ENCODE assay signal across 10 cellular contexts in the genomic region with DNA sequence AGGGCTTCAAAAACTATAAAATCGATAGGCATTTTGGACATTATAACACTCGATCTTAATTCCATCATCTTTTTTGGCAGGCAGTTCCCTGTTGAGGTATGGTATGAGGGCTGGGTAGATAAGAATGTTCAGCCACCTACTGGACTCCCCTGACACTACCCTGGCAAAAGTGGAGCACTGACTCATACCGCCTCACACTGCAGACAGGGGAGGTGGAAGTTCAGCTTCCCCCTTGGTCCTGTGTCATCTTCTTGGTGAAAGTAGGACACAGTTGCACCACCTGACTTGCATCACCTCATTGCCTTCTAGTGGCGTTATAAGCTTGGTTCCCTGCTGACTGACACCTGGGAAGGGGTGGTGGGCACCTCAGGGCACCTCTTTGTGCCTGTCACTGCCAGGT. TPM values are rescaled to one million over a fixed set of nuclear protein-coding genes. Genes with fewer than 3 reads are reported as not detected.
A peak's percentile ranks its signal among the peaks of the same experiment; 100 is the strongest.
DNase-seq lines count a peak whose midpoint lies in the region; ATAC-seq and TF ChIP-seq lines count a peak whose summit lies in the region.
"Had no signal": no experiment of that assay in that cellular context is flagged by ENCODE, and none has a peak within 500 bp of the region (broad histone marks: within the 10 kb centered on the region; RNA-seq: fewer than 3 reads in every experiment).

No MANE protein-coding gene starts in this region.

- peaks cover 10% of the 10 kb centered on the region for H3F3A ChIP-seq in SK-N-SH (replicated peaks; ENCODE audit: insufficient read depth)

- no peak overlapping the region for H3K4me2 ChIP-seq in SK-N-SH

- H3K9me3 Mint-ChIP-seq in activated T-cell treated with anti-CD3 and anti-CD28 coated beads, Interleukin-2, amount 50 U/mL, for 72 hours = no peaks in the 10 kb centered on the region
- no peaks in the 10 kb centered on the region for H3K9me3 Mint-ChIP-seq in activated T-cell treated with anti-CD3 and anti-CD28 coated beads, Interleukin-2, amount 50 U/mL, for 24 hours
- no peaks in the 10 kb centered on the region for H3K9me3 Mint-ChIP-seq in endothelial cell (ENCODE audit: unreplicated experiment)
- H3K9me3 Mint-ChIP-seq: CD4-positive, alpha-beta T cell had no signal

- DNase-seq in activated T-cell treated with anti-CD3 and anti-CD28 coated beads, Interleukin-2, amount 50 U/mL, for 72 hours = peak in 1 of 2 donors; percentile 11
- no peak for DNase-seq in activated T-cell treated with anti-CD3 and anti-CD28 coated beads, Interleukin-2, amount 50 U/mL, for 24 hours
- DNase-seq in SK-N-SH (no peak), foreskin keratinocyte (peak; percentile 42 to 61), NCI-H526 (lab: John Stamatoyannopoulos, UW) (no peak), endothelial cell (ENCODE audit: low spot score) (no peak), aorta (no peak)
- DNase-seq in stimulated activated CD8-positive, alpha-beta memory T cell treated with anti-CD3 and anti-CD28 coated beads, Interleukin-4, amount 100 ng/mL, for 48 hours = peak; percentile 34
- DNase-seq: CD4-positive, alpha-beta T cell; NCI-H1417 had no signal

- H3K36me3 ChIP-seq in SK-N-SH (replicated peaks in 1 of 2; ENCODE audit: control insufficient read depth in 1 of 2, insufficient read depth in 2 of 2, low read length in 1 of 2) (peaks cover 15 to 26% of the 10 kb centered on the region in 2 experiments), aorta (ENCODE audit: control insufficient read depth in 1 of 2, insufficient read depth in 2 of 2, low read length in 1 of 2) (peaks cover 3 to 4% of the 10 kb centered on the region in 2 donors)

- no peaks in the 10 kb centered on the region for H4K20me1 ChIP-seq in SK-N-SH (ENCODE audit: insufficient read depth)

- TF ChIP-seq RAD21 in SK-N-SH (IDR thresholded peaks at IDR 0.05; ENCODE audit: low read length) = no peak

- H3K9me2 ChIP-seq in SK-N-SH = peaks cover 3% of the 10 kb centered on the region; the same call in 1 of the 2 replicates

- no peaks in the 10 kb centered on the region; a peak in 1 of 4 replicates for H3K4me1 ChIP-seq in SK-N-SH (ENCODE audit: control insufficient read depth in 1 of 2, insufficient read depth in 2 of 2, low read depth in 1 of 2, low read length in 1 of 2)
- no peaks in the 10 kb centered on the region for H3K4me1 ChIP-seq in foreskin keratinocyte
- no peaks in the 10 kb centered on the region for H3K4me1 ChIP-seq in aorta (ENCODE audit: control insufficient read depth in 1 of 2, insufficient read depth in 2 of 2, low read length in 2 of 2)

- H3K27me3 ChIP-seq in SK-N-SH (ENCODE audit: insufficient read depth) = no peaks in the 10 kb centered on the region
- no peaks in the 10 kb centered on the region for H3K27me3 ChIP-seq in foreskin keratinocyte
- no peaks in the 10 kb centered on the region for H3K27me3 ChIP-seq in aorta (ENCODE audit: control insufficient read depth in 1 of 2, insufficient read depth in 2 of 2, low read length in 1 of 2)

- CTCF ChIA-PET in SK-N-SH (lab: Yijun Ruan, JAX) = no interaction called here

- no peak overlapping the region for H3K27ac Mint-ChIP-seq in activated T-cell treated with anti-CD3 and anti-CD28 coated beads, Interleukin-2, amount 50 U/mL, for 72 hours
- H3K27ac Mint-ChIP-seq in activated T-cell treated with anti-CD3 and anti-CD28 coated beads, Interleukin-2, amount 50 U/mL, for 24 hours = no peak overlapping the region
- H3K27ac Mint-ChIP-seq in endothelial cell (ENCODE audit: unreplicated experiment) = no peak overlapping the region
- H3K27ac Mint-ChIP-seq: CD4-positive, alpha-beta T cell had no signal

- peaks cover 2 to 6% of the 10 kb centered on the region in 2 donors for H3K36me3 Mint-ChIP-seq in activated T-cell treated with anti-CD3 and anti-CD28 coated beads, Interleukin-2, amount 50 U/mL, for 72 hours (ENCODE audit: insufficient read depth in 2 of 2)
- H3K36me3 Mint-ChIP-seq in activated T-cell treated with anti-CD3 and anti-CD28 coated beads, Interleukin-2, amount 50 U/mL, for 24 hours (ENCODE audit: low read depth) = peaks cover 68% of the 10 kb centered on the region
- peaks cover 14% of the 10 kb centered on the region for H3K36me3 Mint-ChIP-seq in endothelial cell (ENCODE audit: low read depth, unreplicated experiment)

- intact Hi-C loops in aorta (cut with DNase I) = no loop called here

- H3K9me3 ChIP-seq in SK-N-SH = no peaks in the 10 kb centered on the region
- no peaks in the 10 kb centered on the region for H3K9me3 ChIP-seq in aorta (ENCODE audit: control insufficient read depth, low read length)

- WGBS in SK-N-SH (ENCODE audit: low lambda C conversion rate) = 88% methylated on average over 4 of the region's 4 CpGs
- WGBS in aorta, 2 donors = 86% methylated on average over 4 of the region's 4 CpGs

- TF ChIP-seq CTCF in SK-N-SH (IDR thresholded peaks at IDR 0.05) (peak; percentile 38; the same call in 1 of the 2 replicates), foreskin keratinocyte (conservative IDR thresholded peaks at IDR 0.05) (peak; percentile 57), endothelial cell (IDR thresholded peaks at IDR 0.05; ENCODE audit: unreplicated experiment) (no peak)

- H2AFZ ChIP-seq in SK-N-SH (ENCODE audit: low read depth) = no peak overlapping the region

- H3K4me3 ChIP-seq in SK-N-SH (ENCODE audit: low read depth in 2 of 2, low read length in 1 of 2) = no peak overlapping the region
- H3K4me3 ChIP-seq in aorta (ENCODE audit: low read length in 2 of 2) = no peak overlapping the region

- H3K79me2 ChIP-seq in SK-N-SH (ENCODE audit: insufficient read depth) = no peaks in the 10 kb centered on the region

- ATAC-seq in activated T-cell treated with anti-CD3 and anti-CD28 coated beads, Interleukin-2, amount 50 U/mL, for 72 hours (replicated peaks in 1 of 2) = peak; percentile 47 to 83
- ATAC-seq in foreskin keratinocyte (peak; percentile 89), aorta (ENCODE audit: low FRiP score) (no peak)

- no peak overlapping the region for H3K27ac ChIP-seq in SK-N-SH (ENCODE audit: low read depth in 2 of 2, low read length in 1 of 2)
- no peak overlapping the region for H3K27ac ChIP-seq in foreskin keratinocyte
- no peak overlapping the region for H3K27ac ChIP-seq in aorta (ENCODE audit: low read depth in 1 of 2, low read length in 2 of 2)

- TF ChIP-seq EP300 in SK-N-SH (IDR thresholded peaks at IDR 0.05; ENCODE audit: borderline replicate concordance in 1 of 2, low read depth in 1 of 2, low read length in 1 of 2) = no peak

- no peaks in the 10 kb centered on the region for H3K27me3 Mint-ChIP-seq in activated T-cell treated with anti-CD3 and anti-CD28 coated beads, Interleukin-2, amount 50 U/mL, for 72 hours (ENCODE audit: low read depth)
- H3K27me3 Mint-ChIP-seq in activated T-cell treated with anti-CD3 and anti-CD28 coated beads, Interleukin-2, amount 50 U/mL, for 24 hours = no peaks in the 10 kb centered on the region
- H3K27me3 Mint-ChIP-seq in endothelial cell (ENCODE audit: unreplicated experiment) = no peaks in the 10 kb centered on the region
- H3K27me3 Mint-ChIP-seq: CD4-positive, alpha-beta T cell had no signal

- H3K4me3 Mint-ChIP-seq in activated T-cell treated with anti-CD3 and anti-CD28 coated beads, Interleukin-2, amount 50 U/mL, for 72 hours = no peak overlapping the region
- H3K4me3 Mint-ChIP-seq in activated T-cell treated with anti-CD3 and anti-CD28 coated beads, Interleukin-2, amount 50 U/mL, for 24 hours = no peak overlapping the region
- H3K4me3 Mint-ChIP-seq in endothelial cell (ENCODE audit: unreplicated experiment) = no peak overlapping the region
- H3K4me3 Mint-ChIP-seq: CD4-positive, alpha-beta T cell had no signal

- H3K9ac ChIP-seq in SK-N-SH = no peak overlapping the region

- no peaks in the 10 kb centered on the region for H3K4me1 Mint-ChIP-seq in activated T-cell treated with anti-CD3 and anti-CD28 coated beads, Interleukin-2, amount 50 U/mL, for 72 hours (ENCODE audit: low read depth)
- H3K4me1 Mint-ChIP-seq in activated T-cell treated with anti-CD3 and anti-CD28 coated beads, Interleukin-2, amount 50 U/mL, for 24 hours (ENCODE audit: low read depth) = no peaks in the 10 kb centered on the region
- peaks cover 5% of the 10 kb centered on the region for H3K4me1 Mint-ChIP-seq in endothelial cell (ENCODE audit: unreplicated experiment)

- POLR2A ChIA-PET in SK-N-SH (lab: Yijun Ruan, JAX) = no interaction called here

TF ChIP-seq in SK-N-SH, 30 proteins besides CTCF, POLR2A, EP300 and RAD21 (continues in another document):
- TF ChIP-seq SIN3A (IDR thresholded peaks at IDR 0.05; ENCODE audit: borderline replicate concordance, low read depth, low read length) = no peak
- TF ChIP-seq ELF1 (IDR thresholded peaks at IDR 0.05) = no peak
- TF ChIP-seq NFIC (IDR thresholded peaks at IDR 0.05; ENCODE audit: borderline replicate concordance) = no peak
- no peak for TF ChIP-seq RXRA (IDR thresholded peaks at IDR 0.05; ENCODE audit: borderline replicate concordance, low read depth)
- no peak for TF ChIP-seq SMC3 (IDR thresholded peaks at IDR 0.05; ENCODE audit: low read depth, low read length)
- no peak for TF ChIP-seq RFX5 (IDR thresholded peaks at IDR 0.05; ENCODE audit: low read length)

RNA-seq across cellular contexts. Expression of a gene that starts 30.4 kb away (rescaled TPM):
- 10 to 100 TPM; 36.8 to 38.9 TPM for total RNA-seq in activated T-cell treated with anti-CD3 and anti-CD28 coated beads, Interleukin-2, amount 50 U/mL, for 72 hours
- polyA plus RNA-seq in SK-N-SH (2012; rRNA removed) = 23.2 and 26.0 TPM in 2 replicates
- 25.2 and 25.5 TPM in 2 replicates for polyA plus RNA-seq in SK-N-SH (2012; cell fraction: cytosol; rRNA removed)
- polyA plus RNA-seq in SK-N-SH (2012; cell fraction: nucleus; rRNA removed) = 20.4 and 29.2 TPM in 2 replicates
- 12.0 and 16.1 TPM in 2 replicates for total RNA-seq in foreskin keratinocyte
- polyA plus RNA-seq in foreskin keratinocyte = 16.3 and 23.2 TPM in 2 replicates
- total RNA-seq in endothelial cell (ENCODE audit: unreplicated experiment) = 20.3 TPM
- total RNA-seq in aorta = 10 to 100 TPM; 13.9 to 18.6 TPM
- polyA plus RNA-seq in aorta = 10 to 100 TPM; 14.9 to 23.9 TPM

RNA-seq across cellular contexts. Expression of a gene that starts 30.5 kb away (rescaled TPM):
- total RNA-seq in activated T-cell treated with anti-CD3 and anti-CD28 coated beads, Interleukin-2, amount 50 U/mL, for 72 hours = 10 to 100 TPM; 35.4 to 38.1 TPM
- polyA plus RNA-seq in SK-N-SH (2012; rRNA removed) (171 and 172 TPM in 2 replicates), foreskin keratinocyte (101 and 108 TPM in 2 replicates), aorta (10 to 100 TPM; 56.4 to 77.0 TPM)
- 129 and 147 TPM in 2 replicates for polyA plus RNA-seq in SK-N-SH (2012; cell fraction: cytosol; rRNA removed)
- polyA plus RNA-seq in SK-N-SH (2012; cell fraction: nucleus; rRNA removed) = 130 and 214 TPM in 2 replicates
- total RNA-seq in foreskin keratinocyte (75.8 and 77.2 TPM in 2 replicates), endothelial cell (ENCODE audit: unreplicated experiment) (33.9 TPM), aorta (10 to 100 TPM; 34.1 to 39.1 TPM)

RNA-seq across cellular contexts. Expression of a gene that starts 43.6 kb away (rescaled TPM):
- total RNA-seq in activated T-cell treated with anti-CD3 and anti-CD28 coated beads, Interleukin-2, amount 50 U/mL, for 72 hours = 1 to 10 TPM in 1 of 2 donors, under 1 TPM in 1; 0.53 to 1.1 TPM
- polyA plus RNA-seq in SK-N-SH (2012; rRNA removed) (0.49 and 0.51 TPM in 2 replicates), foreskin keratinocyte (not detected in 2 replicates), aorta (not detected)
- 0.26 and 0.28 TPM in 2 replicates for polyA plus RNA-seq in SK-N-SH (2012; cell fraction: cytosol; rRNA removed)
- polyA plus RNA-seq in SK-N-SH (2012; cell fraction: nucleus; rRNA removed) = 1.0 and 2.0 TPM in 2 replicates
- total RNA-seq in foreskin keratinocyte (0.07 TPM in 1 of 2 replicates, not detected in the other), endothelial cell (ENCODE audit: unreplicated experiment) (0.36 TPM), aorta (not detected)
- total RNA-seq: CD4-positive, alpha-beta T cell had no signal

Comparison
In these comparisons a context has a peak if more than half of its experiments do, and no peak if none do; other contexts are left out.
1. DNase-seq: peak in foreskin keratinocyte (2 of 2) and stimulated activated CD8-positive, alpha-beta memory T cell treated with anti-CD3 and anti-CD28 coated beads, Interleukin-4, amount 100 ng/mL, for 48 hours (single experiment); none in activated T-cell treated with anti-CD3 and anti-CD28 coated beads, Interleukin-2, amount 50 U/mL, for 24 hours (single experiment), SK-N-SH (single experiment), NCI-H526 (0 of 2), endothelial cell (single experiment) and aorta (0 of 2).